8 cellular contexts compared by ENCODE assay signal in genomic region chr9:87497604-87498045, GRCh38. TPM values are rescaled to one million over a fixed set of nuclear protein-coding genes. Genes with fewer than 3 reads are reported as not detected.
A peak's percentile ranks its signal among the peaks of the same experiment; 100 is the strongest.
DNase-seq lines count a peak whose midpoint lies in the region; ATAC-seq and TF ChIP-seq lines count a peak whose summit lies in the region.

Gene DAPK1, plus strand, starts transcription at chr9:87497867. Its CDS starts 1,211 bp downstream, at chr9:87499078.

- H3K36me3 ChIP-seq in MG63 (peaks cover 30% of the 10 kb centered on the region), adrenal gland (replicated peaks in 1 of 2) (no peaks in the 10 kb centered on the region), PC-3 (ENCODE audit: low read depth, low read length) (no peaks in the 10 kb centered on the region)

- H3K9me3 ChIP-seq in MG63 (no peaks in the 10 kb centered on the region), adrenal gland (replicated peaks in 1 of 3) (no peaks in the 10 kb centered on the region), PC-3 (ENCODE audit: low read length) (no peaks in the 10 kb centered on the region)

- H3F3A ChIP-seq in PC-3 (ENCODE audit: low read length, unreplicated experiment) = no peaks in the 10 kb centered on the region

- peak in 1 of 2 donors; percentile 11 for TF ChIP-seq POLR2A in adrenal gland (IDR thresholded peaks at IDR 0.05)

- H3K79me2 ChIP-seq in PC-3 (ENCODE audit: low read length) = no peaks in the 10 kb centered on the region

- TF ChIP-seq CTCF in adrenal gland (IDR thresholded peaks at IDR 0.05) = peak in 1 of 6 experiments; percentile 25
- no peak for TF ChIP-seq CTCF in PC-3 (conservative IDR thresholded peaks at IDR 0.05; ENCODE audit: low read depth, low read length)

- BruUV-seq in PC-3 (replicated peaks; lab: Mats Ljungman, UMichigan) = no TSS peak

- H3K4me2 ChIP-seq in PC-3 (ENCODE audit: low read length) = no peak within 1 kb of the TSS

- no peaks in the 10 kb centered on the region for H3K27me3 ChIP-seq in MG63
- H3K27me3 ChIP-seq in adrenal gland = peaks cover 3% of the 10 kb centered on the region
- H3K27me3 ChIP-seq in PC-3 (ENCODE audit: low read length) = peaks cover 34% of the 10 kb centered on the region

- H2AFZ ChIP-seq in PC-3 (ENCODE audit: low read length) = no peak within 1 kb of the TSS

- DNase-seq in MG63 (peak; percentile 79), adrenal gland (peak in 6 of 7 donors; percentile 22 to 67 (median 32)), left ventricle myocardium superior (peak; percentile 78), posterior cingulate gyrus (peak in 9 of 10 donors; percentile 31 to 94 (median 59)), PC-3 (no peak), superior temporal gyrus (ENCODE audit: extremely low spot score) (no peak)

- ATAC-seq in GM21423 (IDR thresholded peaks at IDR 0.05; ENCODE audit: unreplicated experiment) = peak; percentile 41
- ATAC-seq in left ventricle myocardium superior = peak; percentile 91
- ATAC-seq in PC-3 = no peak

- H3K4me1 ChIP-seq in adrenal gland (replicated peaks in 1 of 2) (peaks cover 4 to 24% of the 10 kb centered on the region in 2 donors), PC-3 (ENCODE audit: insufficient read depth, low read length) (no peaks in the 10 kb centered on the region)

- WGBS in adrenal gland, 4 donors = 1 to 2% (median 1%) methylated on average over 16 to 55 of the region's 55 CpGs; no CpG with 5 or more reads in 1 of the 4 donors

- H3K4me3 ChIP-seq in GM08714 (ENCODE audit: low read length) (peak within 1 kb of the TSS; percentile 73), MG63 (peak within 1 kb of the TSS; percentile 82), adrenal gland (peak within 1 kb of the TSS; percentile 25 to 75 (median 26)), PC-3 (ENCODE audit: low read length) (no peak within 1 kb of the TSS)

- CTCF ChIA-PET in PC-3 (lab: Charles Lee) = no interaction called here

- no peak within 1 kb of the TSS for H3K9ac ChIP-seq in PC-3 (ENCODE audit: low read length)

- intact Hi-C loops in adrenal gland (cut with DNase I) (no loop called here), left ventricle myocardium superior (cut with micrococcal nuclease) (no loop called here), posterior cingulate gyrus (cut with DNase I) (loop anchor here (5.0 kb wide), 1 partner anchor 160 kb away; no protein-coding TSS in a partner anchor), PC-3 (cut with micrococcal nuclease) (no loop called here)

- POLR2A ChIA-PET in PC-3 (lab: Charles Lee; ENCODE audit: unreplicated experiment) = no interaction called here

- peak within 1 kb of the TSS in 4 of 5 donors; percentile 61 to 80 (median 72) for H3K27ac ChIP-seq in adrenal gland
- no peak within 1 kb of the TSS for H3K27ac ChIP-seq in PC-3 (ENCODE audit: low read length)

- no peaks in the 10 kb centered on the region for H3K9me2 ChIP-seq in PC-3 (replicated peaks; ENCODE audit: low read length)

- H4K20me1 ChIP-seq in PC-3 (ENCODE audit: low read length) = no peaks in the 10 kb centered on the region

RNA-seq across cellular contexts. Expression of gene DAPK1, which starts in this region (rescaled TPM):
- total RNA-seq in MG63 (2014; rRNA removed; shearing (Covaris generic); ENCODE audit: low replicate concordance) = 36.4 and 44.6 TPM in 2 replicates
- total RNA-seq in adrenal gland (10 to 100 TPM; 12.8 to 32.4 (median 25.8) TPM), left ventricle myocardium superior (10.2 TPM), PC-3 (2014; rRNA removed) (not detected in 2 replicates)
- 10 to 100 TPM in 1 of 3 donors, 1 to 10 TPM in 2; 5.4 to 15.6 (median 5.8) TPM for polyA plus RNA-seq in adrenal gland

Comparison
In these comparisons a context has a peak if more than half of its experiments do, and no peak if none do; other contexts are left out.
1. RNA of gene DAPK1 (total RNA-seq): 36.4 to 44.6 TPM in MG63, 12.8 to 32.4 TPM in adrenal gland and 10.2 TPM in left ventricle myocardium superior (single experiment); not detected in PC-3; every median in the first group is over 10 times any median in the second.
2. DNase-seq: peak in MG63 (single experiment), adrenal gland (6 of 7), left ventricle myocardium superior (single experiment) and posterior cingulate gyrus (9 of 10); none in PC-3 (single experiment) and superior temporal gyrus (single experiment).